8 cellular contexts compared by ENCODE assay signal in genomic region chr1:171486048-171486519, GRCh38.
DNase-seq lines count a peak whose midpoint lies in the region; ATAC-seq and TF ChIP-seq lines count a peak whose summit lies in the region.

No MANE protein-coding gene starts in this region.

- peaks cover 42% of the 10 kb centered on the region for H3K4me1 ChIP-seq in mucosa of stomach (ENCODE audit: control insufficient read depth, insufficient read depth, low read length)

- no peak for TF ChIP-seq CTCF in AG09319 (IDR thresholded peaks at IDR 0.05; ENCODE audit: low read depth, low read length)

- H3K9ac ChIP-seq in mucosa of stomach (ENCODE audit: low read length), result peak overlapping the region; percentile 93

- no peaks in the 10 kb centered on the region for H3K9me3 ChIP-seq in mucosa of stomach (ENCODE audit: control insufficient read depth, low read length)

- peak overlapping the region; percentile 61 for H3K4me3 ChIP-seq in mucosa of stomach (ENCODE audit: low read length)

- peak; percentile 24 for DNase-seq in AG09319 (ENCODE audit: extremely low read depth, low read depth)
- peak; percentile 62 for DNase-seq in NCI-H526 treated with DMSO at 0.1 percent for 48 hours (lab: John Stamatoyannopoulos, UW)
- peak; percentile 46 to 64 for DNase-seq in activated CD8-positive, alpha-beta memory T cell treated with anti-CD3 and anti-CD28 coated beads for 4 hours (ENCODE audit: low read depth in 2 of 2)
- DNase-seq in epidermal melanocyte (ENCODE audit: insufficient read length, low spot score), result peak; percentile 45
- DNase-seq in stimulated activated naive CD4-positive, alpha-beta T cell treated with Interleukin-2 at 50 U/mL for 16 hours (lab: John Stamatoyannopoulos, UW), result peak; percentile 73

- H3K36me3 ChIP-seq in mucosa of stomach (ENCODE audit: control insufficient read depth, insufficient read depth, low read length), result no peaks in the 10 kb centered on the region

- ATAC-seq in GM18519 (IDR thresholded peaks at IDR 0.05; ENCODE audit: low FRiP score, unreplicated experiment) (peak; percentile 27), HG03095 (IDR thresholded peaks at IDR 0.05; ENCODE audit: unreplicated experiment) (peak; percentile 38)

- H3K27me3 ChIP-seq in mucosa of stomach (ENCODE audit: control insufficient read depth, insufficient read depth, low read length), result no peaks in the 10 kb centered on the region

Comparison
In these comparisons a context has a peak if more than half of its experiments do, and no peak if none do; other contexts are left out.
1. Peak in every context shown above with its lines: DNase-seq, ATAC-seq and H3K4me3 ChIP-seq.